9 cellular contexts compared by ENCODE assay signal in the genomic region with DNA sequence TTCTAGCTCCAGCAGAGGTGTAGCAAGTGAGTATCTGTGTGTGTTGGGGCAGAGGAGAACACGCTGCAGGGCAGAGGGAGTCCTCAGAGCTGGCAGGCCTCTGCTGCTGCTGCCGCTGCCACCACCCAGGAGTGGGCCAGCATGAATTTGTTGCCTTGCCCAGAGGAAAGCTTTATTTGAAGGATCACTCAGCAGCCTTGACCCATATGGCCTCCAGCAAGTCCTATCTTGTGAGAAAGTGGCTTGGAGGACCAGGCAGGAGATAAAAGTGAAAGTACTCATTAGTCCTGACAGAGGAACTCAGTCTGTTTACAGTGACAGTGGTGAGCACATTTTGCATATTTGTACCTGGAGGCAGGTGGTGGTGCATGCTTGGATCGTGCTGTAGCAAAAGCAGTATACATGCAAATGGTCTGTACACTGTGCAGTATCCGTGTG. TPM values are rescaled to one million over a fixed set of nuclear protein-coding genes. Genes with fewer than 3 reads are reported as not detected.
A peak's percentile ranks its signal among the peaks of the same experiment; 100 is the strongest.
DNase-seq lines count a peak whose midpoint lies in the region; ATAC-seq, FAIRE-seq and TF ChIP-seq lines count a peak whose summit lies in the region.
"Had no signal": no experiment of that assay in that cellular context is flagged by ENCODE, and none has a peak within 500 bp of the region (broad histone marks: within the 10 kb centered on the region; RNA-seq: fewer than 3 reads in every experiment).

No MANE protein-coding gene starts in this region.

- no peak for FAIRE-seq in HepG2 (lab: Jason Lieb, UNC)

- H2AFZ ChIP-seq in Karpas-422 (ENCODE audit: low read length) (no peak overlapping the region), HepG2 (ENCODE audit: low read length) (no peak overlapping the region)

- TF ChIP-seq RAD21 in HepG2 (CRISPR knock-in tag; IDR thresholded peaks at IDR 0.05), result no peak

- H4K20me1 ChIP-seq in Karpas-422 (ENCODE audit: insufficient read depth, low read depth, low read length) (no peaks in the 10 kb centered on the region), HepG2 (ENCODE audit: insufficient read depth, low read length) (no peaks in the 10 kb centered on the region)

- TF ChIP-seq POLR2A in HepG2 (IDR thresholded peaks at IDR 0.05; ENCODE audit: insufficient read depth in 1 of 2, low read depth in 2 of 2, low read length in 2 of 2), result no peak

- POLR2A ChIA-PET in HepG2 (lab: Yijun Ruan, JAX), result no interaction called here

- peak overlapping the region; percentile 88 for H3K4me2 ChIP-seq in Karpas-422 (ENCODE audit: low read depth, low read length, poor library complexity, severe bottlenecking)
- peak overlapping the region; percentile 75 for H3K4me2 ChIP-seq in HepG2 (ENCODE audit: low read depth, low read length)

- H3K27ac ChIP-seq in Karpas-422 (ENCODE audit: low read length), result peak overlapping the region; percentile 51
- no peak overlapping the region for H3K27ac ChIP-seq in HepG2 (ENCODE audit: extremely low read length, insufficient read depth, low read length)

- H3K9ac ChIP-seq in Karpas-422 (ENCODE audit: low read length) (peak overlapping the region; percentile 79), HepG2 (ENCODE audit: insufficient read depth, low read depth, low read length) (no peak overlapping the region)

- TF ChIP-seq CTCF in HepG2 (CRISPR knock-in tag; IDR thresholded peaks at IDR 0.05), result no peak

- BruUV-seq in HepG2 (replicated peaks; lab: Mats Ljungman, UMichigan), result no TSS peak

- H3K4me1 ChIP-seq in Karpas-422 (ENCODE audit: low read length) (peaks cover 65% of the 10 kb centered on the region), HepG2 (ENCODE audit: insufficient read depth, low read length) (peaks cover 24% of the 10 kb centered on the region; the same call in 1 of the 2 replicates)

- no peaks in the 10 kb centered on the region for H3K36me3 ChIP-seq in Karpas-422 (ENCODE audit: insufficient read depth, low read length)
- H3K36me3 ChIP-seq in HepG2 (replicated peaks in 1 of 2; ENCODE audit: control insufficient read depth in 1 of 2, insufficient read depth in 2 of 2, low read length in 2 of 2), result no peaks in the 10 kb centered on the region
- H3K36me3 ChIP-seq: tibial nerve had no signal

- H3K27me3 ChIP-seq in Karpas-422 (ENCODE audit: low read length) (no peaks in the 10 kb centered on the region), HepG2 (ENCODE audit: control insufficient read depth in 1 of 2, insufficient read depth in 2 of 2, low read length in 2 of 2) (peaks cover 0 to 46% of the 10 kb centered on the region in 2 experiments; a peak in 4 of 5 replicates)
- H3K27me3 ChIP-seq: tibial nerve had no signal

- WGBS in HepG2 (ENCODE audit: low lambda C conversion rate), result 6% methylated on average over 2 of the region's 4 CpGs

- intact Hi-C loops in HepG2 (cut with micrococcal nuclease; ENCODE audit: unreplicated experiment) (loop anchor here (5.0 kb wide), 1 partner anchor 48 kb away; no protein-coding TSS in a partner anchor), left cardiac atrium (cut with DNase I) (loop anchor here in 1 of 2 donors (10.0 kb wide), 1 partner anchor 145 kb away; no protein-coding TSS in a partner anchor)

- TF ChIP-seq EP300 in HepG2 (IDR thresholded peaks at IDR 0.05; ENCODE audit: low read depth in 2 of 2, low read length in 2 of 2), result no peak
- TF ChIP-seq EP300 in HepG2 (CRISPR knock-in tag; IDR thresholded peaks at IDR 0.05; ENCODE audit: borderline replicate concordance), result no peak

- no peaks in the 10 kb centered on the region for H3K9me2 ChIP-seq in Karpas-422 (replicated peaks; ENCODE audit: insufficient read depth, low read length)

- H3K79me2 ChIP-seq in Karpas-422 (ENCODE audit: low read length), result peaks cover 53% of the 10 kb centered on the region
- H3K79me2 ChIP-seq in HepG2 (ENCODE audit: insufficient read depth, low read length), result no peaks in the 10 kb centered on the region

- CTCF ChIA-PET in HepG2 (lab: Yijun Ruan, JAX; ENCODE audit: low intra/inter-chr PET ratio, low total read pairs), result no interaction called here

- in situ Hi-C loops in HepG2 (cut with HindIII; ENCODE audit: extremely low pct_ligation_motif_present, low pct_unique_long_range_greater_than_20kb), result loop anchor here (10.0 kb wide), 2 partner anchors 185 to 325 kb away; no protein-coding TSS in a partner anchor

- DNase-seq in Karpas-422, result peak; percentile 77
- no peak for DNase-seq in HepG2 (ENCODE audit: low spot score)
- DNase-seq in NCI-H2171 treated with DMSO at 0.1 percent for 48 hours (lab: John Stamatoyannopoulos, UW), result no peak
- no peak for DNase-seq in dedifferentiated amniotic fluid mesenchymal stem cell (ENCODE audit: extremely low spot score)
- DNase-seq in occipital lobe (lab: John Stamatoyannopoulos, UW), result no peak
- no peak for DNase-seq in left cardiac atrium

- H3K9me3 ChIP-seq in Karpas-422 (ENCODE audit: low read length) (no peaks in the 10 kb centered on the region), HepG2 (ENCODE audit: low read length) (no peaks in the 10 kb centered on the region)
- H3K9me3 ChIP-seq: tibial nerve had no signal

- ATAC-seq in GM18511 (IDR thresholded peaks at IDR 0.05; ENCODE audit: unreplicated experiment) (peak; percentile 51), GM21576 (IDR thresholded peaks at IDR 0.05; ENCODE audit: unreplicated experiment) (peak; percentile 63), HepG2 (peak; percentile 25; the same call in 2 of the 3 replicates), left cardiac atrium (no peak)

- H3K4me3 ChIP-seq in Karpas-422 (ENCODE audit: low read length) (peak overlapping the region; percentile 80; the same call in 1 of the 2 replicates), HepG2 (replicated peaks in 1 of 3; ENCODE audit: insufficient read depth in 1 of 3, low read depth in 2 of 3, low read length in 3 of 3) (peak overlapping the region in 1 of 3 experiments; percentile 23; a peak in 1 of 6 replicates)
- H3K4me3 ChIP-seq: tibial nerve had no signal

TF ChIP-seq in HepG2, 621 proteins besides CTCF, POLR2A, EP300 and RAD21:
- TF ChIP-seq KDM3A (CRISPR knock-in tag; IDR thresholded peaks at IDR 0.05; ENCODE audit: low read depth), result no peak
- TF ChIP-seq ZNF777 (CRISPR knock-in tag; IDR thresholded peaks at IDR 0.05), result no peak
- TF ChIP-seq, protein P1, sequence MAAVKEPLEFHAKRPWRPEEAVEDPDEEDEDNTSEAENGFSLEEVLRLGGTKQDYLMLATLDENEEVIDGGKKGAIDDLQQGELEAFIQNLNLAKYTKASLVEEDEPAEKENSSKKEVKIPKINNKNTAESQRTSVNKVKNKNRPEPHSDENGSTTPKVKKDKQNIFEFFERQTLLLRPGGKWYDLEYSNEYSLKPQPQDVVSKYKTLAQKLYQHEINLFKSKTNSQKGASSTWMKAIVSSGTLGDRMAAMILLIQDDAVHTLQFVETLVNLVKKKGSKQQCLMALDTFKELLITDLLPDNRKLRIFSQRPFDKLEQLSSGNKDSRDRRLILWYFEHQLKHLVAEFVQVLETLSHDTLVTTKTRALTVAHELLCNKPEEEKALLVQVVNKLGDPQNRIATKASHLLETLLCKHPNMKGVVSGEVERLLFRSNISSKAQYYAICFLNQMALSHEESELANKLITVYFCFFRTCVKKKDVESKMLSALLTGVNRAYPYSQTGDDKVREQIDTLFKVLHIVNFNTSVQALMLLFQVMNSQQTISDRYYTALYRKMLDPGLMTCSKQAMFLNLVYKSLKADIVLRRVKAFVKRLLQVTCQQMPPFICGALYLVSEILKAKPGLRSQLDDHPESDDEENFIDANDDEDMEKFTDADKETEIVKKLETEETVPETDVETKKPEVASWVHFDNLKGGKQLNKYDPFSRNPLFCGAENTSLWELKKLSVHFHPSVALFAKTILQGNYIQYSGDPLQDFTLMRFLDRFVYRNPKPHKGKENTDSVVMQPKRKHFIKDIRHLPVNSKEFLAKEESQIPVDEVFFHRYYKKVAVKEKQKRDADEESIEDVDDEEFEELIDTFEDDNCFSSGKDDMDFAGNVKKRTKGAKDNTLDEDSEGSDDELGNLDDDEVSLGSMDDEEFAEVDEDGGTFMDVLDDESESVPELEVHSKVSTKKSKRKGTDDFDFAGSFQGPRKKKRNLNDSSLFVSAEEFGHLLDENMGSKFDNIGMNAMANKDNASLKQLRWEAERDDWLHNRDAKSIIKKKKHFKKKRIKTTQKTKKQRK (IDR thresholded peaks at IDR 0.05; ENCODE audit: low read length), result no peak
- no peak for TF ChIP-seq ZKSCAN5 (CRISPR knock-in tag; IDR thresholded peaks at IDR 0.05)
- TF ChIP-seq ZNF775 (CRISPR knock-in tag; IDR thresholded peaks at IDR 0.05; ENCODE audit: borderline replicate concordance), result no peak
- TF ChIP-seq PHF20 (CRISPR knock-in tag; IDR thresholded peaks at IDR 0.05), result no peak
- TF ChIP-seq RARA (CRISPR knock-in tag; IDR thresholded peaks at IDR 0.05), result no peak
- TF ChIP-seq ZNF850 (CRISPR knock-in tag; conservative IDR thresholded peaks at IDR 0.05), result no peak

RNA-seq across cellular contexts. Expression of a gene that starts 3.1 kb away (rescaled TPM):
- total RNA-seq in Karpas-422 (2014; rRNA removed; shearing (Covaris generic); ENCODE audit: low replicate concordance), result 19.7 and 39.7 TPM in 2 replicates
- total RNA-seq in HepG2 (2016; rRNA removed; fragmentation: Illumina TruSeq; extraction: Trizol) (0.25 and 0.27 TPM in 2 replicates), occipital lobe (13.9 TPM), left cardiac atrium (1 to 10 TPM; 5.2 to 5.3 TPM)
- 0.09 and 0.30 TPM in 2 replicates for total RNA-seq in HepG2 (2016; cell fraction: cytosol; rRNA removed; fragmentation: Illumina TruSeq; extraction: Trizol; ENCODE audit: low read depth)
- total RNA-seq in HepG2 (2016; cell fraction: insoluble cytoplasmic fraction; rRNA removed; fragmentation: Illumina TruSeq; extraction: Trizol), result 0.33 and 0.37 TPM in 2 replicates
- 0.10 and 0.25 TPM in 2 replicates for total RNA-seq in HepG2 (2016; cell fraction: membrane; rRNA removed; fragmentation: Illumina TruSeq; extraction: Trizol)
- total RNA-seq in HepG2 (2016; cell fraction: nucleus; rRNA removed; fragmentation: Illumina TruSeq; extraction: Trizol), result 0.66 and 0.84 TPM in 2 replicates
- 1.6 and 1.7 TPM in 2 replicates for polyA plus RNA-seq in HepG2 (2011; rRNA removed)
- polyA plus RNA-seq in HepG2 (2011; cell fraction: cytosol; rRNA removed), result 0.47 and 0.65 TPM in 2 replicates
- 3.8 and 4.0 TPM in 2 replicates for polyA plus RNA-seq in HepG2 (2011; cell fraction: nucleus; rRNA removed)
- polyA plus RNA-seq in HepG2 (2012), result 0.69 and 0.94 TPM in 2 replicates
- polyA plus RNA-seq in HepG2 (2016; cell fraction: cytosol; fragmentation: Illumina TruSeq; extraction: Trizol; ENCODE audit: low read depth), result 0.03 and 0.06 TPM in 2 replicates
- 0.15 and 0.32 TPM in 2 replicates for polyA plus RNA-seq in HepG2 (2016; cell fraction: insoluble cytoplasmic fraction; fragmentation: Illumina TruSeq; extraction: Trizol; ENCODE audit: low read depth)
- polyA plus RNA-seq in HepG2 (2016; cell fraction: membrane; fragmentation: Illumina TruSeq; extraction: Trizol; ENCODE audit: low read depth), result not detected in 2 replicates
- 1.0 and 1.7 TPM in 2 replicates for polyA plus RNA-seq in HepG2 (2016; cell fraction: nucleus; fragmentation: Illumina TruSeq; extraction: Trizol; ENCODE audit: insufficient read depth, low read depth)
- polyA minus RNA-seq in HepG2 (2011; rRNA and poly(A)+ RNA removed; ENCODE audit: low replicate concordance), result 1.4 and 14.9 TPM in 2 replicates
- 0.26 and 0.30 TPM in 2 replicates for polyA minus RNA-seq in HepG2 (2011; cell fraction: cytosol; rRNA and poly(A)+ RNA removed)
- 2.6 and 5.9 TPM in 2 replicates for polyA minus RNA-seq in HepG2 (2011; cell fraction: nucleus; rRNA and poly(A)+ RNA removed)

Comparison
In these comparisons a context has a peak if more than half of its experiments do, and no peak if none do; other contexts are left out.
1. ATAC-seq: peak in GM18511 (single experiment), GM21576 (single experiment) and HepG2 (single experiment); none in left cardiac atrium (0 of 2).